Comparison of ENCODE assay signal across 7 cellular contexts in the genomic region with DNA sequence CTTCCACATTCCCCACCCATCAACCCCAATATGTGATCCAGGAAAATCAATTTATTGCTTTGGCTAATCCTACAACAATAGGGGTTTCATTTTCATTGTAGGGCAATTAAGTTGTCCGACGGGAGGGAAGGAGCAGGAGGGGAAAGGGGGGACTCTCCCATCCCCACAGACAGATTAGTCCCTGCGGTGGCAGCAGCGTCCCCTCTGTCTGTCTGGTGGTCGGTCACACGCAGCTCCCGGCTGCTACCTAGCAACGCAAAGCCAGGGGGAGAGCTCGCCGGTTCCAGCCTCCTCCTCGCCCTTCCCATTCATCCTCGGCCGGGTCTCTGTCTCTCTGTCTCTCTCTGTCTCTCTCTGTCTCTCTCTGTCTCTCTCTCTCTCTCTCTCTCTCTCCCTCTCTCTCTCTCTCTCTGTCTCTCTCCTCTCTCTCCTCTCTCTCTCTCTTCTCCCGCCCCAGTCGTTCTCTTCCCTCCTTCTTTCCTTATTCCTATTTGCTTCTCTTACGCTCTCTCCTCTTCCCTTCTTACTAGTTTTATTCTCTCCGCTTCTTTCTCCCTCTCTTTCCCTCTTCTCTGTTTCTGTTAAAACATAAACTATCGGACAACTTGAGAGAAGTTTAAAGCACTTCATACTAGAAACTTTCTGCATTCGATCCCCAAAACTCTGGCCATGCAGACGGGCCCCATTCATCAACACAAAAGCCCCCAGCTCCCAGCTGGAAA. TPM values are rescaled to one million over a fixed set of nuclear protein-coding genes. Genes with fewer than 3 reads are reported as not detected.
DNase-seq lines count a peak whose midpoint lies in the region; ATAC-seq, FAIRE-seq and TF ChIP-seq lines count a peak whose summit lies in the region.

No MANE protein-coding gene starts in this region.

- H3K27ac ChIP-seq in H9 (ENCODE audit: insufficient read length, low read depth, low read length) (no peak overlapping the region), small intestine (ENCODE audit: low read depth in 1 of 2, low read length in 1 of 2) (no peak overlapping the region)

- H3K4ac ChIP-seq in H9 (ENCODE audit: low read depth, low read length): no peak overlapping the region

- H3K4me1 ChIP-seq in H9 (ENCODE audit: insufficient read depth, low read length) (no peaks in the 10 kb centered on the region), small intestine (ENCODE audit: control insufficient read depth in 2 of 2, insufficient read depth in 1 of 2, low read depth in 1 of 2, low read length in 1 of 2) (peaks cover 2 to 8% of the 10 kb centered on the region in 2 donors)

- CTCF ChIA-PET in activated B cell treated with CpG ODN at 0.5 μM for 24 hours (lab: Charles Lee): interaction anchor here (0.6 kb wide), 1 partner anchor 10 kb away, joined by 3 read pairs; no protein-coding TSS in a partner anchor

- no peak overlapping the region for H4K5ac ChIP-seq in H9 (ENCODE audit: insufficient read length, low read depth, low read length)

- no peak overlapping the region for H2BK12ac ChIP-seq in H9 (ENCODE audit: insufficient read length, low read depth, low read length)

- no peak overlapping the region for H2BK15ac ChIP-seq in H9 (ENCODE audit: low read depth, low read length)

- H2AFZ ChIP-seq in H9 (ENCODE audit: low read length): no peak overlapping the region

- no CpG with 5 or more reads among the region's 20 CpGs for WGBS in H9 (ENCODE audit: extremely low coverage, insufficient read length, low lambda C conversion rate)
- 4 to 14% (median 6%) methylated on average over 19 to 20 of the region's 20 CpGs for WGBS in small intestine, 3 donors

- no peak for ATAC-seq in activated B cell treated with CpG ODN at 0.5 μM for 24 hours (ENCODE audit: low read depth)

- no peak overlapping the region for H4K91ac ChIP-seq in H9 (ENCODE audit: insufficient read length, low read depth, low read length)

- no peak overlapping the region for H3K23ac ChIP-seq in H9 (ENCODE audit: insufficient read length, low read depth, low read length)

- no peak overlapping the region for H2BK120ac ChIP-seq in H9 (ENCODE audit: low read depth, low read length, poor library complexity, severe bottlenecking)

- DNase-seq in H9 (peak; percentile 56), activated B cell treated with CpG ODN at 0.5 μM for 24 hours (no peak), iPS-NIHi7 (ENCODE audit: extremely low spot score) (peak; percentile 58), small intestine (no peak), DMS53 (lab: John Stamatoyannopoulos, UW) (no peak), CD1c-positive myeloid dendritic cell (ENCODE audit: extremely low spot score) (no peak), MG63 (no peak)

- H3K14ac ChIP-seq in H9 (ENCODE audit: insufficient read depth, low read length): no peak overlapping the region

- no peak overlapping the region for H2BK5ac ChIP-seq in H9 (ENCODE audit: insufficient read length, low read length)

- H3K9me3 Mint-ChIP-seq in H9: peaks cover 0 to 4% of the 10 kb centered on the region in 2 experiments; a peak in 4 of 5 replicates
- no peaks in the 10 kb centered on the region for H3K9me3 Mint-ChIP-seq in activated B cell treated with CpG ODN at 0.5 μM for 24 hours

- H3K4me2 ChIP-seq in H9 (ENCODE audit: insufficient read depth, insufficient read length, low read length): peak overlapping the region; percentile 69

- peaks cover 0 to 3% (median 0%) of the 10 kb centered on the region in 3 experiments; a peak in 1 of 7 replicates for H3K36me3 Mint-ChIP-seq in H9 (ENCODE audit: insufficient read depth in 1 of 3, low read depth in 3 of 3)
- H3K36me3 Mint-ChIP-seq in activated B cell treated with CpG ODN at 0.5 μM for 24 hours (ENCODE audit: low read depth): peaks cover 2% of the 10 kb centered on the region

- POLR2A ChIA-PET in activated B cell treated with CpG ODN at 0.5 μM for 24 hours (lab: Charles Lee): no interaction called here

- H3K4me3 ChIP-seq in small intestine (ENCODE audit: low read depth in 1 of 2, low read length in 2 of 2) (peak overlapping the region; percentile 22 to 56), MG63 (no peak overlapping the region; the same call in 1 of the 2 replicates)

- H3K23me2 ChIP-seq in H9 (ENCODE audit: insufficient read length, low read depth, low read length, poor library complexity, severe bottlenecking): peaks cover 37% of the 10 kb centered on the region

- H3K79me2 ChIP-seq in H9 (ENCODE audit: insufficient read depth, low read length): no peaks in the 10 kb centered on the region

- H4K20me1 ChIP-seq in H9 (ENCODE audit: control insufficient read depth, insufficient read depth, insufficient read length): no peaks in the 10 kb centered on the region

- no peak overlapping the region for H3K27ac Mint-ChIP-seq in H9
- no peak overlapping the region for H3K27ac Mint-ChIP-seq in activated B cell treated with CpG ODN at 0.5 μM for 24 hours

- H3K4me1 Mint-ChIP-seq in H9 (peaks cover 32 to 34% of the 10 kb centered on the region in 2 experiments), activated B cell treated with CpG ODN at 0.5 μM for 24 hours (peaks cover 38% of the 10 kb centered on the region)

- H3K9ac ChIP-seq in H9 (ENCODE audit: extremely low read depth, insufficient read length, low read length): no peak overlapping the region

- H3K36me3 ChIP-seq in small intestine (ENCODE audit: control insufficient read depth in 2 of 2, insufficient read depth in 2 of 2, low read length in 2 of 2): no peaks in the 10 kb centered on the region
- H3K36me3 ChIP-seq in MG63: no peaks in the 10 kb centered on the region

- no peak overlapping the region for H4K8ac ChIP-seq in H9 (replicated peaks; ENCODE audit: insufficient read length, low read depth, low read length)

- H3K4me3 Mint-ChIP-seq in H9 (peak overlapping the region; percentile 56 to 77), activated B cell treated with CpG ODN at 0.5 μM for 24 hours (peak overlapping the region; percentile 55)

- no peak for TF ChIP-seq CTCF in H9 (conservative IDR thresholded peaks at IDR 0.05)
- no peak for TF ChIP-seq CTCF in activated B cell treated with CpG ODN at 0.5 μM for 24 hours (IDR thresholded peaks at IDR 0.05)

- no peak for FAIRE-seq in small intestine (lab: Jason Lieb, UNC)

- H3K18ac ChIP-seq in H9 (ENCODE audit: insufficient read length, low read depth, low read length): no peak overlapping the region

- H3K79me1 ChIP-seq in H9 (ENCODE audit: insufficient read depth, low read depth, low read length, poor library complexity, severe bottlenecking): no peaks in the 10 kb centered on the region

- H2BK20ac ChIP-seq in H9 (ENCODE audit: low read depth, low read length, poor library complexity, severe bottlenecking): no peak overlapping the region

- no peaks in the 10 kb centered on the region for H3K9me3 ChIP-seq in H9 (ENCODE audit: control insufficient read depth, low read depth, low read length)
- no peaks in the 10 kb centered on the region for H3K9me3 ChIP-seq in small intestine (ENCODE audit: control insufficient read depth, low read depth)
- H3K9me3 ChIP-seq in MG63: no peaks in the 10 kb centered on the region

- H3K27me3 Mint-ChIP-seq in H9 (ENCODE audit: low read depth) (peaks cover 83% of the 10 kb centered on the region), activated B cell treated with CpG ODN at 0.5 μM for 24 hours (peaks cover 52% of the 10 kb centered on the region)

- no peak overlapping the region for H3T11ph ChIP-seq in H9 (ENCODE audit: low read length)

- no peak overlapping the region for H2AK5ac ChIP-seq in H9 (ENCODE audit: insufficient read length, low read length)

- intact Hi-C loops in activated B cell treated with CpG ODN at 0.5 μM for 24 hours (cut with micrococcal nuclease): loop anchor here (5.0 to 10.0 kb wide), 3 partner anchors 214 to 1451 kb away; a partner anchor contains a TSS

- no peak overlapping the region for H3K56ac ChIP-seq in H9 (ENCODE audit: insufficient read length, low read depth, low read length)

- peaks cover 34% of the 10 kb centered on the region; the same call in 1 of the 2 replicates for H3K27me3 ChIP-seq in H9 (ENCODE audit: insufficient read depth, low read length)
- H3K27me3 ChIP-seq in small intestine (ENCODE audit: control insufficient read depth in 2 of 2, insufficient read depth in 2 of 2, low read length in 2 of 2): peaks cover 5 to 37% of the 10 kb centered on the region in 2 donors
- peaks cover 60% of the 10 kb centered on the region for H3K27me3 ChIP-seq in MG63

RNA-seq across cellular contexts. Expression of a gene that starts 1.2 kb away (rescaled TPM):
- total RNA-seq in H9 (2021): 1.4 and 1.6 TPM in 2 replicates
- not detected in 2 replicates for total RNA-seq in activated B cell treated with CpG ODN at 0.5 μM for 24 hours
- polyA plus RNA-seq in small intestine: under 1 TPM in 1 of 3 donors, not detected in 2; 0.01 TPM
- not detected in 2 replicates for total RNA-seq in MG63 (2014; rRNA removed; shearing (Covaris generic); ENCODE audit: low replicate concordance)

Comparison
In these comparisons a context has a peak if more than half of its experiments do, and no peak if none do; other contexts are left out.
1. DNase-seq: peak in H9 (single experiment) and iPS-NIHi7 (single experiment); none in activated B cell treated with CpG ODN at 0.5 μM for 24 hours (single experiment), small intestine (single experiment), DMS53 (single experiment), CD1c-positive myeloid dendritic cell (single experiment) and MG63 (single experiment).